ENCODE assay signal across 12 cellular contexts in the genomic region with DNA sequence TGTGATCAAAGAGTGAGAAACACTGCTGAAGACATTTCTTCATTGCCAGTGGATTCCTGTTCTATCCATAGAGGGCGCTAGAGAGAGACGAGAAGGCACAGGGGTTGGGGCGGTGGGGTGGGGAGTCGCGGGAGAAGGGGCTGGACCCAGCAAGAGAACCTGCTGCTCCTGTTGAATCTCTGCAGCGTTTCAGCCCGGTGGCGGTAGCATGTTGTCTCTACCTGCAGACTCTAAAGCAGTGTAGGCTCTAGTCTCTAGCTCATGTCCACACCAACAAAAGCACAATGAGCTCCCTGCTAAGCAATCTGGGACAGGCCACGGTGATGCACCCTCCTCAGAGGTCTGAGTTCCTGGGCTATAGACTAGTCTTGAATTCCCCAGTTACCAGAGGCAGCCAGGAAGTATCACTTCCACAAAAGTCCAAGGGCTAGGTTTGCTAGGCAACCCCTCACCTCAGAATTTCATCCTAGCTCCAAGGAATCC.
DNase-seq lines count a peak whose midpoint lies in the region; ATAC-seq and TF ChIP-seq lines count a peak whose summit lies in the region.
"Had no signal": no experiment of that assay in that cellular context is flagged by ENCODE, and none has a peak within 500 bp of the region (broad histone marks: within the 10 kb centered on the region; RNA-seq: fewer than 3 reads in every experiment).

No MANE protein-coding gene starts in this region.

- no peak overlapping the region for H2AFZ ChIP-seq in DND-41 (ENCODE audit: low read depth, low read length)
- H2AFZ ChIP-seq in KMS-11 (ENCODE audit: low read depth), result no peak overlapping the region

- no peaks in the 10 kb centered on the region; the same call in 1 of the 2 replicates for H3K4me1 ChIP-seq in DND-41 (ENCODE audit: insufficient read depth, low read length)
- no peaks in the 10 kb centered on the region for H3K4me1 ChIP-seq in KMS-11 (ENCODE audit: low read depth, poor library complexity, severe bottlenecking)
- no peaks in the 10 kb centered on the region for H3K4me1 ChIP-seq in sigmoid colon
- H3K4me1 ChIP-seq: Peyer's patch had no signal

- DNase-seq in DND-41 (no peak), chondrocyte (ENCODE audit: low spot score) (no peak), kidney epithelial cell (ENCODE audit: low read depth) (no peak), sigmoid colon (no peak), NCI-H2029 (lab: John Stamatoyannopoulos, UW) (no peak), NCI-H2196 treated with DMSO at 0.1 percent for 48 hours (lab: John Stamatoyannopoulos, UW; ENCODE audit: unreplicated experiment) (no peak)
- DNase-seq in activated CD4-positive, alpha-beta T cell treated with anti-CD3 and anti-CD28 coated beads for 48 hours, result no peak
- DNase-seq: GOT3, NCI-H1048, Peyer's patch had no signal

- no peak overlapping the region for H3K27ac Mint-ChIP-seq in chondrocyte (ENCODE audit: unreplicated experiment)

- H3K4me2 ChIP-seq in DND-41 (ENCODE audit: insufficient read depth, low read length) (no peak overlapping the region), KMS-11 (no peak overlapping the region)

- no peak overlapping the region for H3K4me3 ChIP-seq in DND-41 (ENCODE audit: low read depth in 1 of 2, low read length in 2 of 2)
- no peak overlapping the region for H3K4me3 ChIP-seq in KMS-11 (IDR thresholded peaks at IDR 0.05; ENCODE audit: insufficient read depth, low read depth, low read length)
- no peak overlapping the region for H3K4me3 ChIP-seq in kidney epithelial cell (ENCODE audit: low read depth, low read length)
- H3K4me3 ChIP-seq in sigmoid colon, result no peak overlapping the region
- H3K4me3 ChIP-seq: Peyer's patch had no signal

- H3K27me3 Mint-ChIP-seq in chondrocyte (ENCODE audit: low read depth), result no peaks in the 10 kb centered on the region
- H3K27me3 Mint-ChIP-seq: central memory CD8-positive, alpha-beta T cell had no signal

- no peaks in the 10 kb centered on the region for H3K9me3 Mint-ChIP-seq in chondrocyte (ENCODE audit: low read depth)

- H3K9ac ChIP-seq in DND-41 (ENCODE audit: low read depth, low read length) (no peak overlapping the region), KMS-11 (no peak overlapping the region)

- no peak for TF ChIP-seq EP300 in sigmoid colon (IDR thresholded peaks at IDR 0.05)

- no peaks in the 10 kb centered on the region for H3K36me3 ChIP-seq in DND-41 (ENCODE audit: insufficient read depth, low read length)
- no peaks in the 10 kb centered on the region for H3K36me3 ChIP-seq in KMS-11 (ENCODE audit: insufficient read depth)
- no peaks in the 10 kb centered on the region for H3K36me3 ChIP-seq in kidney epithelial cell (ENCODE audit: control insufficient read depth, insufficient read depth, low read length)
- H3K36me3 ChIP-seq in sigmoid colon, result no peaks in the 10 kb centered on the region
- H3K36me3 ChIP-seq: Peyer's patch had no signal

- no peaks in the 10 kb centered on the region for H3K4me1 Mint-ChIP-seq in chondrocyte (ENCODE audit: low read depth)

- H4K20me1 ChIP-seq in DND-41 (ENCODE audit: insufficient read depth, low read length) (no peaks in the 10 kb centered on the region), KMS-11 (ENCODE audit: insufficient read depth) (no peaks in the 10 kb centered on the region)

- WGBS in sigmoid colon, 2 donors, result 32 to 40% methylated on average over 9 of the region's 9 CpGs

- H3K27ac ChIP-seq in DND-41 (ENCODE audit: low read length) (no peak overlapping the region), KMS-11 (no peak overlapping the region), sigmoid colon (no peak overlapping the region)
- H3K27ac ChIP-seq: Peyer's patch had no signal

- no peak for ATAC-seq in DND-41 (ENCODE audit: insufficient read depth, low read depth)

- peaks cover 3% of the 10 kb centered on the region for H3K9me3 ChIP-seq in DND-41 (ENCODE audit: insufficient read depth, low read length, severe bottlenecking)
- peaks cover 0 to 7% (median 0%) of the 10 kb centered on the region in 4 donors for H3K9me3 ChIP-seq in sigmoid colon
- H3K9me3 ChIP-seq: Peyer's patch had no signal

- peak; percentile 5 for TF ChIP-seq CTCF in DND-41 (IDR thresholded peaks at IDR 0.05; ENCODE audit: borderline replicate concordance, extremely low read depth, low read length, poor library complexity, severe bottlenecking)
- peak; percentile 41; the same call in 1 of the 2 replicates for TF ChIP-seq CTCF in KMS-11 (conservative IDR thresholded peaks at IDR 0.05; ENCODE audit: low read depth, low read length)
- TF ChIP-seq CTCF in chondrocyte (IDR thresholded peaks at IDR 0.05), result peak; percentile 60
- TF ChIP-seq CTCF in kidney epithelial cell (IDR thresholded peaks at IDR 0.05; ENCODE audit: insufficient read depth, low read length, poor library complexity, severe bottlenecking), result peak; percentile 34
- no peak for TF ChIP-seq CTCF in sigmoid colon (IDR thresholded peaks at IDR 0.05)

- intact Hi-C loops in sigmoid colon (cut with DNase I), result no loop called here

- H3K4me3 Mint-ChIP-seq in chondrocyte (ENCODE audit: unreplicated experiment), result no peak overlapping the region
- H3K4me3 Mint-ChIP-seq: central memory CD8-positive, alpha-beta T cell had no signal

- no peaks in the 10 kb centered on the region for H3K27me3 ChIP-seq in DND-41 (ENCODE audit: insufficient read depth, low read length, poor library complexity)
- no peaks in the 10 kb centered on the region for H3K27me3 ChIP-seq in KMS-11 (ENCODE audit: insufficient read depth, low read depth)
- H3K27me3 ChIP-seq in kidney epithelial cell (ENCODE audit: control insufficient read depth, insufficient read depth, low read length), result no peaks in the 10 kb centered on the region
- no peaks in the 10 kb centered on the region for H3K27me3 ChIP-seq in sigmoid colon
- H3K27me3 ChIP-seq: Peyer's patch had no signal

- H3K79me2 ChIP-seq in DND-41 (ENCODE audit: insufficient read depth, low read length), result no peaks in the 10 kb centered on the region
- no peaks in the 10 kb centered on the region for H3K79me2 ChIP-seq in KMS-11 (ENCODE audit: insufficient read depth, low read depth)

- H3K36me3 Mint-ChIP-seq in chondrocyte (ENCODE audit: low read depth), result no peaks in the 10 kb centered on the region

- no peak for TF ChIP-seq POLR2A in sigmoid colon (IDR thresholded peaks at IDR 0.05)

Comparison
In these comparisons a context has a peak if more than half of its experiments do, and no peak if none do; other contexts are left out.
1. CTCF ChIP-seq: peak in DND-41 (single experiment), KMS-11 (single experiment), chondrocyte (single experiment) and kidney epithelial cell (single experiment); none in sigmoid colon (0 of 4).